Comparison of ENCODE assay signal across 7 cellular contexts in genomic region chr14:103625361-103626095, GRCh38. TPM values are rescaled to one million over a fixed set of nuclear protein-coding genes. Genes with fewer than 3 reads are reported as not detected.
A peak's percentile ranks its signal among the peaks of the same experiment; 100 is the strongest.
DNase-seq lines count a peak whose midpoint lies in the region; ATAC-seq and FAIRE-seq lines count a peak whose summit lies in the region.

No MANE protein-coding gene starts in this region.

- FAIRE-seq in urothelium cell line (lab: Jason Lieb, UNC), result no peak

- H3K9me3 ChIP-seq in GM23248 (ENCODE audit: low read depth) (no peaks in the 10 kb centered on the region), duodenal mucosa (ENCODE audit: control insufficient read depth in 1 of 2, low read length in 2 of 2) (no peaks in the 10 kb centered on the region)

- H3K27ac ChIP-seq in GM23248 (peak overlapping the region; percentile 93), duodenal mucosa (ENCODE audit: low read depth, low read length) (peak overlapping the region; percentile 10)

- H3K9ac ChIP-seq in GM23248 (peak overlapping the region; percentile 80), duodenal mucosa (ENCODE audit: low read depth in 1 of 2, low read length in 2 of 2) (no peak overlapping the region)

- DNase-seq in GM23248 (no peak), T follicular helper cell (ENCODE audit: low read depth) (peak; percentile 28), urothelium cell line (ENCODE audit: low spot score) (no peak), posterior vena cava (ENCODE audit: low spot score) (no peak)

- H3K9me2 ChIP-seq in GM23248 (ENCODE audit: insufficient read depth), result no peaks in the 10 kb centered on the region

- H3K4me3 ChIP-seq in GM23248 (no peak overlapping the region), duodenal mucosa (ENCODE audit: low read depth in 1 of 2, low read length in 2 of 2) (no peak overlapping the region)

- peak overlapping the region; percentile 57 for H3K4me2 ChIP-seq in GM23248 (ENCODE audit: unreplicated experiment)

- peaks cover 25% of the 10 kb centered on the region for H3K4me1 ChIP-seq in GM23248 (ENCODE audit: insufficient read depth)
- H3K4me1 ChIP-seq in duodenal mucosa (ENCODE audit: control insufficient read depth in 1 of 2, insufficient read depth in 2 of 2, low read length in 2 of 2), result peaks cover 27 to 29% of the 10 kb centered on the region in 2 donors

- no peak overlapping the region for H3K27ac Mint-ChIP-seq in stimulated activated memory B cell treated with anti-CD40 and anti-IgM and Interleukin-4, amounts not matched to agents 10 μg/mL and 1 μg/mL and 100 μg/mL, for 72 hours

- peak overlapping the region; percentile 72 for H2AFZ ChIP-seq in GM23248

- intact Hi-C loops in posterior vena cava (cut with DNase I), result no loop called here

- WGBS in GM23248 (ENCODE audit: low coverage in 1 of 2, low lambda C conversion rate in 2 of 2, missing lambda C conversion rate in 2 of 2), 2 experiments, result 39% methylated on average over 11 of the region's 11 CpGs

- H3F3A ChIP-seq in GM23248 (ENCODE audit: insufficient read depth), result peaks cover 13% of the 10 kb centered on the region

- no peaks in the 10 kb centered on the region for H3K9me3 Mint-ChIP-seq in stimulated activated memory B cell treated with anti-CD40 and anti-IgM and Interleukin-4, amounts not matched to agents 10 μg/mL and 1 μg/mL and 100 μg/mL, for 72 hours

- no peaks in the 10 kb centered on the region for H3K27me3 Mint-ChIP-seq in stimulated activated memory B cell treated with anti-CD40 and anti-IgM and Interleukin-4, amounts not matched to agents 10 μg/mL and 1 μg/mL and 100 μg/mL, for 72 hours

- in situ Hi-C loops in GM23248 (cut with MboI), result no loop called here

- peak; percentile 51 for ATAC-seq in stimulated activated memory B cell treated with anti-CD40 and anti-IgM and Interleukin-4, amounts not matched to agents 10 μg/mL and 1 μg/mL and 100 μg/mL, for 72 hours
- no peak for ATAC-seq in HG03571 (IDR thresholded peaks at IDR 0.05; ENCODE audit: unreplicated experiment)

- no peaks in the 10 kb centered on the region for H3K36me3 Mint-ChIP-seq in stimulated activated memory B cell treated with anti-CD40 and anti-IgM and Interleukin-4, amounts not matched to agents 10 μg/mL and 1 μg/mL and 100 μg/mL, for 72 hours

- peaks cover 14% of the 10 kb centered on the region for H3K79me2 ChIP-seq in GM23248 (ENCODE audit: insufficient read depth)

- H3K36me3 ChIP-seq in GM23248 (ENCODE audit: low read depth), result no peaks in the 10 kb centered on the region
- H3K36me3 ChIP-seq in duodenal mucosa (ENCODE audit: control insufficient read depth in 1 of 2, insufficient read depth in 2 of 2, low read length in 2 of 2), result no peaks in the 10 kb centered on the region

- H3K4me3 Mint-ChIP-seq in stimulated activated memory B cell treated with anti-CD40 and anti-IgM and Interleukin-4, amounts not matched to agents 10 μg/mL and 1 μg/mL and 100 μg/mL, for 72 hours, result peak overlapping the region; percentile 59

- H4K20me1 ChIP-seq in GM23248 (ENCODE audit: insufficient read depth), result no peaks in the 10 kb centered on the region

- H3K27me3 ChIP-seq in GM23248 (replicated peaks; ENCODE audit: insufficient read depth), result no peaks in the 10 kb centered on the region
- no peaks in the 10 kb centered on the region for H3K27me3 ChIP-seq in duodenal mucosa (ENCODE audit: control insufficient read depth in 1 of 2, insufficient read depth in 2 of 2, low read length in 2 of 2)

- H3K4me1 Mint-ChIP-seq in stimulated activated memory B cell treated with anti-CD40 and anti-IgM and Interleukin-4, amounts not matched to agents 10 μg/mL and 1 μg/mL and 100 μg/mL, for 72 hours, result peaks cover 64% of the 10 kb centered on the region

RNA-seq across cellular contexts. Expression of gene KLC1, which starts 3.5 kb away (rescaled TPM):
- 339 and 410 TPM in 2 replicates for total RNA-seq in GM23248 (2014; rRNA removed; shearing (Covaris generic))
- polyA plus RNA-seq in GM23248 (2016; fragmentation: Nextera tagmentation; extraction: Ambion mirVana), result 177 and 184 TPM in 2 replicates
- total RNA-seq in posterior vena cava, result 100 to 1,000 TPM; 169 to 192 TPM
